ENCODE assay signal across 8 cellular contexts in the genomic region with DNA sequence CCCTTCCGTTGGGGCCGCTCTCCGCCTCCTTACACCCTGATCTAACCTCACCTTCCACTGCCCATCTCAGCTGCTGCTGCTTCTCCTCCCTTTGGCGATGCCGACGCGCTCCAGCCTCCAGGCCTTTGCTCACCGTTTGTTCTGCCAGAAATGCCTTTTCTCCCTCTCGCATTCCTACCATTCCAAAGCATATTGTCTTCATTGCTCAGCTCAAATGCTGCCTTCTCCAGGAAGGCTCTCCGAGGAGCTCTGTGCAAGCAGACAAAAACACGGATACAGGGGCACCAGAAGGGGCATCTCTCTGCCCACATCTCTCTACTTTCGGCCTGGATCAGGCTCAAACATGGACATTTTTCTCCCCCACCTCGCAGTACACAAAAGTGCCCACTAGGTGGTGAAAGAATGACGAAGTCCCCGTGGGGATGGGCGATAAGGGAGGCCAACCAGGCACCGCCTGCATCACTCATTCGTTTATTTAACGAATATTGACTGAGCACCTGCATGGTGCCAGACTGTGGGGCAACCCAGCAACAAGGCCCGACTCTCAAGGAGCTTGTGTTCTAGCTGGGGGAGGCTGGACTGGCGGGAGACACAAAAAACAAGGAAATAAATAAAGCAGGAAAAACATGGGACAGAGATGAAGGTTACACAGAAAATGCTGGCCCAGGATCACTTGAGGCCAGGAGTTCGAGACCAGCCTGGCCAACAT. TPM values are rescaled to one million over a fixed set of nuclear protein-coding genes. Genes with fewer than 3 reads are reported as not detected.
A peak's percentile ranks its signal among the peaks of the same experiment; 100 is the strongest.
DNase-seq lines count a peak whose midpoint lies in the region; ATAC-seq and TF ChIP-seq lines count a peak whose summit lies in the region.

No MANE protein-coding gene starts in this region.

- intact Hi-C loops in mucosa of descending colon (cut with DNase I, micrococcal nuclease): no loop called here

- H3K36me3 Mint-ChIP-seq in endothelial cell (ENCODE audit: low read depth, unreplicated experiment): no peaks in the 10 kb centered on the region

- DNase-seq in COLO829 (ENCODE audit: low spot score) (peak; percentile 72), NCI-H526 treated with DMSO at 0.1 percent for 48 hours (lab: John Stamatoyannopoulos, UW) (peak; percentile 12), endothelial cell (ENCODE audit: low spot score) (peak; percentile 84), mucosa of descending colon (peak in 2 of 3 donors; percentile 67 to 81)
- DNase-seq in activated CD8-positive, alpha-beta memory T cell treated with anti-CD3 and anti-CD28 coated beads for 4 hours (ENCODE audit: low read depth in 2 of 2): peak; percentile 47 to 53
- DNase-seq in stimulated activated CD8-positive, alpha-beta memory T cell treated with anti-CD3 and anti-CD28 coated beads, Interleukin-4, amount 100 ng/mL, for 1 hour (ENCODE audit: low read depth in 2 of 2, low spot score in 1 of 2): peak; percentile 35 to 47

- peaks cover 3% of the 10 kb centered on the region for H3K4me1 ChIP-seq in mucosa of descending colon (ENCODE audit: low read depth)

- H3K9me3 ChIP-seq in mucosa of descending colon: no peaks in the 10 kb centered on the region

- H3K27ac Mint-ChIP-seq in endothelial cell (ENCODE audit: unreplicated experiment): no peak overlapping the region

- H3K9me3 Mint-ChIP-seq in endothelial cell (ENCODE audit: unreplicated experiment): no peaks in the 10 kb centered on the region

- H3K4me1 Mint-ChIP-seq in endothelial cell (ENCODE audit: unreplicated experiment): peaks cover 4% of the 10 kb centered on the region

- H3K36me3 ChIP-seq in mucosa of descending colon (ENCODE audit: low read depth): no peaks in the 10 kb centered on the region

- no peak overlapping the region for H3K4me3 Mint-ChIP-seq in endothelial cell (ENCODE audit: unreplicated experiment)

- no peak overlapping the region for H3K4me3 ChIP-seq in mucosa of descending colon

- peak; percentile 36 for ATAC-seq in HG03159 (IDR thresholded peaks at IDR 0.05; ENCODE audit: unreplicated experiment)
- ATAC-seq in mucosa of descending colon: peak; percentile 89
- no peak for ATAC-seq in HG02981 (IDR thresholded peaks at IDR 0.05; ENCODE audit: unreplicated experiment)

- TF ChIP-seq CTCF in endothelial cell (IDR thresholded peaks at IDR 0.05; ENCODE audit: unreplicated experiment): peak; percentile 94
- peak; percentile 72 for TF ChIP-seq CTCF in mucosa of descending colon (IDR thresholded peaks at IDR 0.05)

- H3K27me3 Mint-ChIP-seq in endothelial cell (ENCODE audit: unreplicated experiment): peaks cover 7% of the 10 kb centered on the region

RNA-seq across cellular contexts. Expression of gene GRHPR, which starts 7.3 kb away (rescaled TPM):
- total RNA-seq in endothelial cell (ENCODE audit: unreplicated experiment): 81.5 TPM
- 10 to 100 TPM; 63.0 to 81.3 (median 79.5) TPM for total RNA-seq in mucosa of descending colon

RNA-seq across cellular contexts. Expression of gene ZBTB5, which starts 50.1 kb away (rescaled TPM):
- total RNA-seq in endothelial cell (ENCODE audit: unreplicated experiment): 9.0 TPM
- 10 to 100 TPM in 1 of 3 donors, 1 to 10 TPM in 2; 7.8 to 11.9 (median 9.5) TPM for total RNA-seq in mucosa of descending colon

Comparison
In these comparisons a context has a peak if more than half of its experiments do, and no peak if none do; other contexts are left out.
1. DNase-seq: peak in every context shown above with its lines; median percentile 84 in endothelial cell; 74 in mucosa of descending colon; 72 in COLO829; 50 in activated CD8-positive, alpha-beta memory T cell treated with anti-CD3 and anti-CD28 coated beads for 4 hours; 41 in stimulated activated CD8-positive, alpha-beta memory T cell treated with anti-CD3 and anti-CD28 coated beads, Interleukin-4, amount 100 ng/mL, for 1 hour; 12 in NCI-H526 treated with DMSO at 0.1 percent for 48 hours.